In the genomic region with DNA sequence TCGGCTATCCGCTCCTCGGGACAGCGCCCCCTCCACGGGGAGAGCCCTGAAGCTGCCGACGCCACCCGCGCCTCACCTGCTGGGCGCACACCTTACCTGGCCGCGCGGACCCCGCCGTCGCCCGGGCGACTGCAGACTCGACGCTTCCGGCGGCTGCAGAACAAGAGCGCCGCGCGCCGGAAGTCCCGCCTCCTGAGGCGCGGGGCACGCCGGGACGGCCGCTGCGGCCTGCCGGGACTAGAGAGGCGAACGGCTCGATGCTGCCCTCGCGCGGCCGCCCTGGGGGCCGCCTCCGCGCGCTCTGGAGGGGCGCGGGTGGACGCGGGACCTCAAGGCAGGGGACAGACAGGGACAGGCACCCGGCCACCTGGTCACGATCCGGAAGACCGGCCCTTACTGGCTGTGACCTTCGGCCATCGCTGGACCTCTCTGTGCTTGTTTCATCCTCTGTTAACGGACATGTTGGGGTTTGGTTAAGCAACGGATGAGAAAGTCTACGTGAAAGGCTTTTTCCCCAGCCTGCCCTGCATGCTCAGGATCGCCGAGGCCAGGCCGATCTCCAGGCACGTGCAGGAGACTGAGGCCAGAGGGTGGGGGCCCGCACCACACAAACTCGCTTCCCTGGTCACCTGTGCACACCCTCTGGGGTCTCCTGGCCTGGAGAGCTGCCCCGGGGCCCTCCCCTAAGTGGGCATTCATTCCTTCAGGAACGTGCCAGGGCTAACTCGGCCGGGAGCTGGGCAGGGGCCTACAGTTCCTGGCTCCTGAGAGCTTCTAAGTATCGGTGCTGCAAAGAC, we compare ENCODE assay signal across 1 cellular context.
TF ChIP-seq lines count a peak whose summit lies in the region.

A gene with protein sequence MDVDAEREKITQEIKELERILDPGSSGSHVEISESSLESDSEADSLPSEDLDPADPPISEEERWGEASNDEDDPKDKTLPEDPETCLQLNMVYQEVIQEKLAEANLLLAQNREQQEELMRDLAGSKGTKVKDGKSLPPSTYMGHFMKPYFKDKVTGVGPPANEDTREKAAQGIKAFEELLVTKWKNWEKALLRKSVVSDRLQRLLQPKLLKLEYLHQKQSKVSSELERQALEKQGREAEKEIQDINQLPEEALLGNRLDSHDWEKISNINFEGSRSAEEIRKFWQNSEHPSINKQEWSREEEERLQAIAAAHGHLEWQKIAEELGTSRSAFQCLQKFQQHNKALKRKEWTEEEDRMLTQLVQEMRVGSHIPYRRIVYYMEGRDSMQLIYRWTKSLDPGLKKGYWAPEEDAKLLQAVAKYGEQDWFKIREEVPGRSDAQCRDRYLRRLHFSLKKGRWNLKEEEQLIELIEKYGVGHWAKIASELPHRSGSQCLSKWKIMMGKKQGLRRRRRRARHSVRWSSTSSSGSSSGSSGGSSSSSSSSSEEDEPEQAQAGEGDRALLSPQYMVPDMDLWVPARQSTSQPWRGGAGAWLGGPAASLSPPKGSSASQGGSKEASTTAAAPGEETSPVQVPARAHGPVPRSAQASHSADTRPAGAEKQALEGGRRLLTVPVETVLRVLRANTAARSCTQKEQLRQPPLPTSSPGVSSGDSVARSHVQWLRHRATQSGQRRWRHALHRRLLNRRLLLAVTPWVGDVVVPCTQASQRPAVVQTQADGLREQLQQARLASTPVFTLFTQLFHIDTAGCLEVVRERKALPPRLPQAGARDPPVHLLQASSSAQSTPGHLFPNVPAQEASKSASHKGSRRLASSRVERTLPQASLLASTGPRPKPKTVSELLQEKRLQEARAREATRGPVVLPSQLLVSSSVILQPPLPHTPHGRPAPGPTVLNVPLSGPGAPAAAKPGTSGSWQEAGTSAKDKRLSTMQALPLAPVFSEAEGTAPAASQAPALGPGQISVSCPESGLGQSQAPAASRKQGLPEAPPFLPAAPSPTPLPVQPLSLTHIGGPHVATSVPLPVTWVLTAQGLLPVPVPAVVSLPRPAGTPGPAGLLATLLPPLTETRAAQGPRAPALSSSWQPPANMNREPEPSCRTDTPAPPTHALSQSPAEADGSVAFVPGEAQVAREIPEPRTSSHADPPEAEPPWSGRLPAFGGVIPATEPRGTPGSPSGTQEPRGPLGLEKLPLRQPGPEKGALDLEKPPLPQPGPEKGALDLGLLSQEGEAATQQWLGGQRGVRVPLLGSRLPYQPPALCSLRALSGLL (N-terminal part only) (minus strand): TSS at position 133 of the 797 bp plus-strand sequence. CDS start 1,742 bp downstream, outside the sequence.

TF ChIP-seq in GM12878, 131 proteins besides CTCF, POLR2A, EP300 and RAD21 (continued from another document and continues in another):
- TF ChIP-seq, protein P1, sequence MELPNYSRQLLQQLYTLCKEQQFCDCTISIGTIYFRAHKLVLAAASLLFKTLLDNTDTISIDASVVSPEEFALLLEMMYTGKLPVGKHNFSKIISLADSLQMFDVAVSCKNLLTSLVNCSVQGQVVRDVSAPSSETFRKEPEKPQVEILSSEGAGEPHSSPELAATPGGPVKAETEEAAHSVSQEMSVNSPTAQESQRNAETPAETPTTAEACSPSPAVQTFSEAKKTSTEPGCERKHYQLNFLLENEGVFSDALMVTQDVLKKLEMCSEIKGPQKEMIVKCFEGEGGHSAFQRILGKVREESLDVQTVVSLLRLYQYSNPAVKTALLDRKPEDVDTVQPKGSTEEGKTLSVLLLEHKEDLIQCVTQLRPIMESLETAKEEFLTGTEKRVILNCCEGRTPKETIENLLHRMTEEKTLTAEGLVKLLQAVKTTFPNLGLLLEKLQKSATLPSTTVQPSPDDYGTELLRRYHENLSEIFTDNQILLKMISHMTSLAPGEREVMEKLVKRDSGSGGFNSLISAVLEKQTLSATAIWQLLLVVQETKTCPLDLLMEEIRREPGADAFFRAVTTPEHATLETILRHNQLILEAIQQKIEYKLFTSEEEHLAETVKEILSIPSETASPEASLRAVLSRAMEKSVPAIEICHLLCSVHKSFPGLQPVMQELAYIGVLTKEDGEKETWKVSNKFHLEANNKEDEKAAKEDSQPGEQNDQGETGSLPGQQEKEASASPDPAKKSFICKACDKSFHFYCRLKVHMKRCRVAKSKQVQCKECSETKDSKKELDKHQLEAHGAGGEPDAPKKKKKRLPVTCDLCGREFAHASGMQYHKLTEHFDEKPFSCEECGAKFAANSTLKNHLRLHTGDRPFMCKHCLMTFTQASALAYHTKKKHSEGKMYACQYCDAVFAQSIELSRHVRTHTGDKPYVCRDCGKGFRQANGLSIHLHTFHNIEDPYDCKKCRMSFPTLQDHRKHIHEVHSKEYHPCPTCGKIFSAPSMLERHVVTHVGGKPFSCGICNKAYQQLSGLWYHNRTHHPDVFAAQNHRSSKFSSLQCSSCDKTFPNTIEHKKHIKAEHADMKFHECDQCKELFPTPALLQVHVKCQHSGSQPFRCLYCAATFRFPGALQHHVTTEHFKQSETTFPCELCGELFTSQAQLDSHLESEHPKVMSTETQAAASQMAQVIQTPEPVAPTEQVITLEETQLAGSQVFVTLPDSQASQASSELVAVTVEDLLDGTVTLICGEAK (IDR thresholded peaks at IDR 0.05; ENCODE audit: borderline replicate concordance) = peak; percentile 61
- TF ChIP-seq ZNF622 (IDR thresholded peaks at IDR 0.05) = no peak
- no peak for TF ChIP-seq KDM1A (IDR thresholded peaks at IDR 0.05; ENCODE audit: borderline replicate concordance)
- no peak; the same call in none of the 2 replicates for TF ChIP-seq BACH1 (IDR thresholded peaks at IDR 0.05; ENCODE audit: borderline replicate concordance)
- TF ChIP-seq YY1 (IDR thresholded peaks at IDR 0.05; ENCODE audit: low read depth, low read length) = peak; percentile 83
- no peak for TF ChIP-seq MYB (IDR thresholded peaks at IDR 0.05; ENCODE audit: borderline replicate concordance, low read depth, low read length)
- TF ChIP-seq HDGF (IDR thresholded peaks at IDR 0.05) = peak; percentile 55; the same call in 1 of the 2 replicates
- TF ChIP-seq, protein P2, sequence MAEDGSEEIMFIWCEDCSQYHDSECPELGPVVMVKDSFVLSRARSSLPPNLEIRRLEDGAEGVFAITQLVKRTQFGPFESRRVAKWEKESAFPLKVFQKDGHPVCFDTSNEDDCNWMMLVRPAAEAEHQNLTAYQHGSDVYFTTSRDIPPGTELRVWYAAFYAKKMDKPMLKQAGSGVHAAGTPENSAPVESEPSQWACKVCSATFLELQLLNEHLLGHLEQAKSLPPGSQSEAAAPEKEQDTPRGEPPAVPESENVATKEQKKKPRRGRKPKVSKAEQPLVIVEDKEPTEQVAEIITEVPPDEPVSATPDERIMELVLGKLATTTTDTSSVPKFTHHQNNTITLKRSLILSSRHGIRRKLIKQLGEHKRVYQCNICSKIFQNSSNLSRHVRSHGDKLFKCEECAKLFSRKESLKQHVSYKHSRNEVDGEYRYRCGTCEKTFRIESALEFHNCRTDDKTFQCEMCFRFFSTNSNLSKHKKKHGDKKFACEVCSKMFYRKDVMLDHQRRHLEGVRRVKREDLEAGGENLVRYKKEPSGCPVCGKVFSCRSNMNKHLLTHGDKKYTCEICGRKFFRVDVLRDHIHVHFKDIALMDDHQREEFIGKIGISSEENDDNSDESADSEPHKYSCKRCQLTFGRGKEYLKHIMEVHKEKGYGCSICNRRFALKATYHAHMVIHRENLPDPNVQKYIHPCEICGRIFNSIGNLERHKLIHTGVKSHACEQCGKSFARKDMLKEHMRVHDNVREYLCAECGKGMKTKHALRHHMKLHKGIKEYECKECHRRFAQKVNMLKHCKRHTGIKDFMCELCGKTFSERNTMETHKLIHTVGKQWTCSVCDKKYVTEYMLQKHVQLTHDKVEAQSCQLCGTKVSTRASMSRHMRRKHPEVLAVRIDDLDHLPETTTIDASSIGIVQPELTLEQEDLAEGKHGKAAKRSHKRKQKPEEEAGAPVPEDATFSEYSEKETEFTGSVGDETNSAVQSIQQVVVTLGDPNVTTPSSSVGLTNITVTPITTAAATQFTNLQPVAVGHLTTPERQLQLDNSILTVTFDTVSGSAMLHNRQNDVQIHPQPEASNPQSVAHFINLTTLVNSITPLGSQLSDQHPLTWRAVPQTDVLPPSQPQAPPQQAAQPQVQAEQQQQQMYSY (CRISPR knock-in tag; IDR thresholded peaks at IDR 0.05) = no peak
- peak; percentile 36; the same call in 1 of the 2 replicates for TF ChIP-seq MEF2A (IDR thresholded peaks at IDR 0.05; ENCODE audit: insufficient read depth, low read depth, low read length)
- 0 out of 2 replicates have a peak, but pooled peaks have one; percentile 38 for TF ChIP-seq ZNF24 (IDR thresholded peaks at IDR 0.05)
- peak; percentile 88 for TF ChIP-seq GABPA (IDR thresholded peaks at IDR 0.05; ENCODE audit: low read depth)
- peak; percentile 52 for TF ChIP-seq RELA (IDR thresholded peaks at IDR 0.05; ENCODE audit: borderline replicate concordance, partially characterized antibody)
- no peak for TF ChIP-seq ETV6 (conservative IDR thresholded peaks at IDR 0.05 in 1 of 2, IDR thresholded peaks at IDR 0.05 in 1 of 2; ENCODE audit: borderline replicate concordance in 1 of 2, low read depth in 1 of 2)
- peak; percentile 77; the same call in 1 of the 2 replicates for TF ChIP-seq ZNF207 (IDR thresholded peaks at IDR 0.05; ENCODE audit: borderline replicate concordance)
- TF ChIP-seq POU2F2 (IDR thresholded peaks at IDR 0.05; ENCODE audit: borderline replicate concordance, low read depth, low read length) = peak; percentile 55; the same call in 2 of the 3 replicates
- TF ChIP-seq, protein P3, sequence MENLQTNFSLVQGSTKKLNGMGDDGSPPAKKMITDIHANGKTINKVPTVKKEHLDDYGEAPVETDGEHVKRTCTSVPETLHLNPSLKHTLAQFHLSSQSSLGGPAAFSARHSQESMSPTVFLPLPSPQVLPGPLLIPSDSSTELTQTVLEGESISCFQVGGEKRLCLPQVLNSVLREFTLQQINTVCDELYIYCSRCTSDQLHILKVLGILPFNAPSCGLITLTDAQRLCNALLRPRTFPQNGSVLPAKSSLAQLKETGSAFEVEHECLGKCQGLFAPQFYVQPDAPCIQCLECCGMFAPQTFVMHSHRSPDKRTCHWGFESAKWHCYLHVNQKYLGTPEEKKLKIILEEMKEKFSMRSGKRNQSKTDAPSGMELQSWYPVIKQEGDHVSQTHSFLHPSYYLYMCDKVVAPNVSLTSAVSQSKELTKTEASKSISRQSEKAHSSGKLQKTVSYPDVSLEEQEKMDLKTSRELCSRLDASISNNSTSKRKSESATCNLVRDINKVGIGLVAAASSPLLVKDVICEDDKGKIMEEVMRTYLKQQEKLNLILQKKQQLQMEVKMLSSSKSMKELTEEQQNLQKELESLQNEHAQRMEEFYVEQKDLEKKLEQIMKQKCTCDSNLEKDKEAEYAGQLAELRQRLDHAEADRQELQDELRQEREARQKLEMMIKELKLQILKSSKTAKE (IDR thresholded peaks at IDR 0.05; ENCODE audit: low read depth, poor library complexity, severe bottlenecking) = no peak
- peak; percentile 93 for TF ChIP-seq SMARCA5 (IDR thresholded peaks at IDR 0.05)
- TF ChIP-seq KLF5 (IDR thresholded peaks at IDR 0.05; ENCODE audit: partially characterized antibody) = peak; percentile 85
- no peak for TF ChIP-seq TCF7 (IDR thresholded peaks at IDR 0.05; ENCODE audit: borderline replicate concordance)
- TF ChIP-seq, protein P4, sequence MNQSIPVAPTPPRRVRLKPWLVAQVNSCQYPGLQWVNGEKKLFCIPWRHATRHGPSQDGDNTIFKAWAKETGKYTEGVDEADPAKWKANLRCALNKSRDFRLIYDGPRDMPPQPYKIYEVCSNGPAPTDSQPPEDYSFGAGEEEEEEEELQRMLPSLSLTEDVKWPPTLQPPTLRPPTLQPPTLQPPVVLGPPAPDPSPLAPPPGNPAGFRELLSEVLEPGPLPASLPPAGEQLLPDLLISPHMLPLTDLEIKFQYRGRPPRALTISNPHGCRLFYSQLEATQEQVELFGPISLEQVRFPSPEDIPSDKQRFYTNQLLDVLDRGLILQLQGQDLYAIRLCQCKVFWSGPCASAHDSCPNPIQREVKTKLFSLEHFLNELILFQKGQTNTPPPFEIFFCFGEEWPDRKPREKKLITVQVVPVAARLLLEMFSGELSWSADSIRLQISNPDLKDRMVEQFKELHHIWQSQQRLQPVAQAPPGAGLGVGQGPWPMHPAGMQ (IDR thresholded peaks at IDR 0.05; ENCODE audit: borderline replicate concordance) = no peak
- no peak for TF ChIP-seq HDAC2 (IDR thresholded peaks at IDR 0.05)
- no peak for TF ChIP-seq IRF4 (IDR thresholded peaks at IDR 0.05; ENCODE audit: low read depth, low read length)
- no peak for TF ChIP-seq ZBED1 (IDR thresholded peaks at IDR 0.05; ENCODE audit: borderline replicate concordance)
- peak; percentile 82; the same call in 1 of the 2 replicates for TF ChIP-seq GATAD2B (conservative IDR thresholded peaks at IDR 0.05; ENCODE audit: low read depth)
- no peak for TF ChIP-seq PAX5 (IDR thresholded peaks at IDR 0.05; ENCODE audit: borderline replicate concordance, low read depth, low read length)
- TF ChIP-seq EZH2 (IDR thresholded peaks at IDR 0.05; ENCODE audit: borderline replicate concordance, control insufficient read depth, low read depth, low read length) = no peak
- no peak for TF ChIP-seq JUND (IDR thresholded peaks at IDR 0.05; ENCODE audit: low read depth, low read length)
- 0 out of 2 replicates have a peak, but pooled peaks have one; percentile 46 for TF ChIP-seq CHD2 (IDR thresholded peaks at IDR 0.05; ENCODE audit: borderline replicate concordance, low read depth, low read length)
- TF ChIP-seq SPI1 (IDR thresholded peaks at IDR 0.05; ENCODE audit: borderline replicate concordance, insufficient read depth, low read depth, low read length) = no peak
- TF ChIP-seq NFIC (IDR thresholded peaks at IDR 0.05; ENCODE audit: low read depth, low read length) = no peak
- TF ChIP-seq, protein P5, sequence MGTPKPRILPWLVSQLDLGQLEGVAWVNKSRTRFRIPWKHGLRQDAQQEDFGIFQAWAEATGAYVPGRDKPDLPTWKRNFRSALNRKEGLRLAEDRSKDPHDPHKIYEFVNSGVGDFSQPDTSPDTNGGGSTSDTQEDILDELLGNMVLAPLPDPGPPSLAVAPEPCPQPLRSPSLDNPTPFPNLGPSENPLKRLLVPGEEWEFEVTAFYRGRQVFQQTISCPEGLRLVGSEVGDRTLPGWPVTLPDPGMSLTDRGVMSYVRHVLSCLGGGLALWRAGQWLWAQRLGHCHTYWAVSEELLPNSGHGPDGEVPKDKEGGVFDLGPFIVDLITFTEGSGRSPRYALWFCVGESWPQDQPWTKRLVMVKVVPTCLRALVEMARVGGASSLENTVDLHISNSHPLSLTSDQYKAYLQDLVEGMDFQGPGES (IDR thresholded peaks at IDR 0.05) = peak; percentile 46; the same call in 1 of the 2 replicates
- TF ChIP-seq HDAC6 (IDR thresholded peaks at IDR 0.05; ENCODE audit: unreplicated experiment) = no peak
